Comparison of ENCODE assay signal across 26 cellular contexts in the genomic region with DNA sequence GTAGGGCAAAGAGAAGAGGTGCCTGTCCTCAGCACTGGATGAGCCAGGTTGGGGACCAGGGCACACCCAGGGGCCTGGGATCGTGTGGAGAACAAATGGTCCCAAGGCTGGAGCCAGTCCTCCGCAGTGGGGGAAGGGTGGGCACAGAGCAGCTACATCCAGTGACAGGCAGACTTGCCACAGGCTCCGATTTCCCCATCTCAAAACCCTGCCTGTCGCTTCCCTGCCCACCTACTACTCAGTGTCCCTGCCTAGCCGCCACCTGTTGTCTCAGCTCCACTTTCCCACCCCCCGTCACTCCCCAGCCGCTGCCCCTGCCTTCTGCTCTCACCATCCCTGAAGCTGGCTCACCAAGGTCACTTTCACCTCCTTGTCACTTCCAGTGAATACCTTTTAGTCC. TPM values are rescaled to one million over a fixed set of nuclear protein-coding genes. Genes with fewer than 3 reads are reported as not detected.
"Had no signal": no experiment of that assay in that cellular context is flagged by ENCODE, and none has a peak within 500 bp of the region (broad histone marks: within the 10 kb centered on the region; RNA-seq: fewer than 3 reads in every experiment).

No MANE protein-coding gene starts in this region.

- H3K4me3 Mint-ChIP-seq: activated CD8-positive, alpha-beta T cell treated with anti-CD3 and anti-CD28 coated beads, Interleukin-2, amount 10 ng/mL, durations not matched to agents 7 days and 5 days; activated naive CD4-positive, alpha-beta T cell treated with anti-CD3 and anti-CD28 coated beads, Interleukin-2, amount 50 U/mL, for 24 hours; activated T-cell treated with anti-CD3 and anti-CD28 coated beads, Interleukin-2, amount 50 U/mL, for 72 hours; T-helper 17 cell; WTC11 had no signal

- H3K36me3 ChIP-seq: MG63 had no signal

- H3K36me3 Mint-ChIP-seq: activated naive CD4-positive, alpha-beta T cell treated with anti-CD3 and anti-CD28 coated beads, Interleukin-2, amount 50 U/mL, for 24 hours had no signal

- DNase-seq: activated CD4-positive, alpha-beta T cell treated with anti-CD3 and anti-CD28 coated beads for 48 hours; activated CD4-positive, alpha-beta T cell treated with anti-CD3 and anti-CD28 coated beads, Interleukin-2, amount 50 U/mL, for 4 hours; activated CD4-positive, CD25-positive, alpha-beta regulatory T cell treated with anti-CD3 and anti-CD28 coated beads, Interleukin-2, amount 50 U/mL, for 72 hours; activated CD8-positive, alpha-beta T cell treated with anti-CD3 and anti-CD28 coated beads, Interleukin-2, amount 10 ng/mL, durations not matched to agents 7 days and 5 days; activated naive CD4-positive, alpha-beta T cell; activated T-cell treated with anti-CD3 and anti-CD28 coated beads, Interleukin-2, amount 50 U/mL, for 72 hours; aorta; central memory CD4-positive, alpha-beta T cell; MG63; MV-4-11; NCI-H1092 treated with DMSO at 0.1 percent for 48 hours; NCI-H1417 treated with DMSO at 0.1 percent for 48 hours; NCI-H1694; NCI-H2029; NCI-H345; NCI-H510A; NCI-H526 treated with DMSO at 0.1 percent for 48 hours; PC-3; SIG-M5; T-helper 17 cell; T-helper 9 cell had no signal

- H3K9me3 Mint-ChIP-seq: activated naive CD4-positive, alpha-beta T cell treated with anti-CD3 and anti-CD28 coated beads, Interleukin-2, amount 50 U/mL, for 24 hours; activated T-cell treated with anti-CD3 and anti-CD28 coated beads, Interleukin-2, amount 50 U/mL, for 72 hours; activated T-helper 2 cell treated with anti-CD3 and anti-CD28 coated beads, Interferon-gamma antibody, Interleukin-2, Interleukin-4, amounts not matched to agents 10 μg/mL and 5 μg/mL and 100 μg/mL, durations not matched to agents 14 hours and 24 hours and 36 hours had no signal

- H3K27me3 ChIP-seq: MG63 had no signal

- FAIRE-seq: bronchial epithelial cell, RCC 7860 had no signal

- H3K9me3 ChIP-seq: MG63 had no signal

- H3K27ac Mint-ChIP-seq: activated CD8-positive, alpha-beta T cell treated with anti-CD3 and anti-CD28 coated beads, Interleukin-2, amount 10 ng/mL, durations not matched to agents 7 days and 5 days; activated naive CD4-positive, alpha-beta T cell treated with anti-CD3 and anti-CD28 coated beads, Interleukin-2, amount 50 U/mL, for 24 hours; activated T-cell treated with anti-CD3 and anti-CD28 coated beads, Interleukin-2, amount 50 U/mL, for 72 hours; activated T-helper 2 cell treated with anti-CD3 and anti-CD28 coated beads, Interferon-gamma antibody, Interleukin-2, Interleukin-4, amounts not matched to agents 10 μg/mL and 5 μg/mL and 100 μg/mL, durations not matched to agents 14 hours and 24 hours and 36 hours; WTC11 had no signal

- H3K4me3 ChIP-seq: MG63 had no signal

- H3K4me1 Mint-ChIP-seq: activated naive CD4-positive, alpha-beta T cell treated with anti-CD3 and anti-CD28 coated beads, Interleukin-2, amount 50 U/mL, for 24 hours; T-helper 17 cell had no signal

RNA-seq across cellular contexts. Expression of a gene that starts 13.9 kb away (rescaled TPM):
- total RNA-seq: activated CD8-positive, alpha-beta T cell treated with anti-CD3 and anti-CD28 coated beads, Interleukin-2, amount 10 ng/mL, durations not matched to agents 7 days and 5 days; activated T-helper 2 cell treated with anti-CD3 and anti-CD28 coated beads, Interferon-gamma antibody, Interleukin-2, Interleukin-4, amounts not matched to agents 10 μg/mL and 5 μg/mL and 100 μg/mL, durations not matched to agents 14 hours and 24 hours and 36 hours; aorta; bronchial epithelial cell had no signal
- polyA plus RNA-seq: aorta had no signal

RNA-seq across cellular contexts. Expression of a gene that starts 52.8 kb away (rescaled TPM):
- total RNA-seq: activated CD8-positive, alpha-beta T cell treated with anti-CD3 and anti-CD28 coated beads, Interleukin-2, amount 10 ng/mL, durations not matched to agents 7 days and 5 days; activated T-cell treated with anti-CD3 and anti-CD28 coated beads, Interleukin-2, amount 50 U/mL, for 72 hours; activated T-helper 2 cell treated with anti-CD3 and anti-CD28 coated beads, Interferon-gamma antibody, Interleukin-2, Interleukin-4, amounts not matched to agents 10 μg/mL and 5 μg/mL and 100 μg/mL, durations not matched to agents 14 hours and 24 hours and 36 hours; bronchial epithelial cell; PC-3; T-helper 17 cell had no signal
